ENCODE assay signal across 18 cellular contexts in the genomic region with DNA sequence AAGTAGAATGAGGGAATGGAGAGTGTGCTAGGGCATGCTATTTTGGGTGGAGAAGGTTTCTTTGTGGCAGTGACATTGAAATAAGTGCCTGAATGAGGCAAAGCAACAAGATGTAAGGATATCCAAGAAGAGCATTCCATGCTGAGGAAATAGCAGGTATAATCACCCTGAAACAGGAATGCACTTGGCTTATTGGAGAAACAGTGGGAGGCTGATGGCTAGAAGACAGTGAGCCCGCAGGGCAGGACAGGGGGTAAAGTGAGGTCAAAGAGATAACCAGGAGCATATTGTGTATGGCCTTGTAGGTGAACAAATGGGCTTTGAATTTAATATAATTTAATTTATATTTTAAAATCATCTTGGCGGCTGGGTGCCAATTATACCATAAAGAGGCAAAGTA.
DNase-seq lines count a peak whose midpoint lies in the region; ATAC-seq and TF ChIP-seq lines count a peak whose summit lies in the region.
"Had no signal": no experiment of that assay in that cellular context is flagged by ENCODE, and none has a peak within 500 bp of the region (broad histone marks: within the 10 kb centered on the region; RNA-seq: fewer than 3 reads in every experiment).

No MANE protein-coding gene starts in this region.

- H3K4me3 Mint-ChIP-seq in endodermal cell, result no peak overlapping the region
- H3K4me3 Mint-ChIP-seq: B cell; CD4-positive, alpha-beta T cell; HFFc6 had no signal

- H4K20me1 ChIP-seq in neural cell (ENCODE audit: insufficient read depth), result no peaks in the 10 kb centered on the region

- H3K4me3 ChIP-seq in endodermal cell (ENCODE audit: low read length) (no peak overlapping the region), neural cell (ENCODE audit: low read length) (no peak overlapping the region), foreskin fibroblast (ENCODE audit: low read depth in 1 of 2, low read length in 2 of 2) (no peak overlapping the region)
- H3K4me3 ChIP-seq: GM12878, HAP-1 had no signal

- peaks cover 16% of the 10 kb centered on the region for H3F3A ChIP-seq in neural cell (ENCODE audit: insufficient read depth, low read length, poor library complexity, severe bottlenecking)

- no peaks in the 10 kb centered on the region for H3K36me3 Mint-ChIP-seq in endodermal cell (ENCODE audit: low read depth)

- peaks cover 14% of the 10 kb centered on the region for H3K79me2 ChIP-seq in neural cell (replicated peaks; ENCODE audit: insufficient read depth, low read length)

- H3K9me3 ChIP-seq in endodermal cell (ENCODE audit: control insufficient read depth, low read length), result no peaks in the 10 kb centered on the region
- H3K9me3 ChIP-seq in neural cell (ENCODE audit: low read length), result no peaks in the 10 kb centered on the region
- H3K9me3 ChIP-seq: HAP-1 had no signal

- WGBS in endodermal cell (ENCODE audit: insufficient coverage in 1 of 2, insufficient read length in 1 of 2), 2 experiments, result 72 to 80% methylated on average over 2 of the region's 2 CpGs

- H2AFZ ChIP-seq in neural cell (ENCODE audit: low read depth, low read length), result no peak overlapping the region

- H3K9ac ChIP-seq in endodermal cell (ENCODE audit: extremely low read depth, low read length, poor library complexity, severe bottlenecking) (no peak overlapping the region), neural cell (ENCODE audit: low read length) (no peak overlapping the region)

- ATAC-seq in HG02852 (IDR thresholded peaks at IDR 0.05; ENCODE audit: unreplicated experiment) (no peak), GM21619 (IDR thresholded peaks at IDR 0.05; ENCODE audit: unreplicated experiment) (no peak)
- ATAC-seq: GM12878 had no signal

- H3K27me3 ChIP-seq in endodermal cell (ENCODE audit: control insufficient read depth, insufficient read depth, low read length, poor library complexity, severe bottlenecking) (no peaks in the 10 kb centered on the region), neural cell (ENCODE audit: insufficient read depth, low read depth, low read length) (no peaks in the 10 kb centered on the region)

- no peaks in the 10 kb centered on the region for H3K4me1 ChIP-seq in endodermal cell (ENCODE audit: control insufficient read depth, insufficient read depth, low read length)
- H3K4me1 ChIP-seq: HAP-1 had no signal

- H3K4me1 Mint-ChIP-seq in endodermal cell, result peaks cover 33% of the 10 kb centered on the region
- H3K4me1 Mint-ChIP-seq: B cell had no signal

- peak overlapping the region; percentile 35 for H3K4me2 ChIP-seq in neural cell (ENCODE audit: low read length)

- H3K9me2 ChIP-seq in neural cell (ENCODE audit: insufficient read depth, low read length), result no peaks in the 10 kb centered on the region

- H3K27ac ChIP-seq in endodermal cell (ENCODE audit: low read depth, low read length) (no peak overlapping the region), neural cell (ENCODE audit: low read length) (peak overlapping the region; percentile 52)

- H3K27me3 Mint-ChIP-seq in endodermal cell (ENCODE audit: insufficient read depth), result peaks cover 2% of the 10 kb centered on the region
- H3K27me3 Mint-ChIP-seq: B cell; CD4-positive, alpha-beta T cell had no signal

- TF ChIP-seq EP300 in neural cell (conservative IDR thresholded peaks at IDR 0.05; ENCODE audit: poor library complexity, severe bottlenecking), result peak; percentile 48

- DNase-seq in ELF-1 (ENCODE audit: low read depth, low spot score), result peak; percentile 19
- peak; percentile 56 for DNase-seq in NCI-H2227 (lab: John Stamatoyannopoulos, UW; ENCODE audit: unreplicated experiment)
- DNase-seq in endodermal cell, result peak; percentile 63
- no peak for DNase-seq in foreskin fibroblast
- DNase-seq in amniotic stem cell (lab: John Stamatoyannopoulos, UW), result no peak
- DNase-seq: C1 segment of cervical spinal cord; Calu3; CD4-positive, alpha-beta T cell; DMS 273 treated with DMSO at 0.1 percent for 48 hours; GOT3; HFFc6; IMR-90 had no signal

- H3K27ac Mint-ChIP-seq in endodermal cell, result no peak overlapping the region
- H3K27ac Mint-ChIP-seq: B cell; CD4-positive, alpha-beta T cell; HFFc6 had no signal

- peaks cover 2% of the 10 kb centered on the region for H3K9me3 Mint-ChIP-seq in endodermal cell
- H3K9me3 Mint-ChIP-seq: CD4-positive, alpha-beta T cell had no signal

- no peak for TF ChIP-seq RAD21 in neural cell (conservative IDR thresholded peaks at IDR 0.05)

- H3K36me3 ChIP-seq in endodermal cell (ENCODE audit: control insufficient read depth, insufficient read depth, low read length) (no peaks in the 10 kb centered on the region), neural cell (ENCODE audit: insufficient read depth, low read length) (no peaks in the 10 kb centered on the region)
- H3K36me3 ChIP-seq: HAP-1 had no signal

- TF ChIP-seq CTCF in endodermal cell (conservative IDR thresholded peaks at IDR 0.05) (no peak), neural cell (IDR thresholded peaks at IDR 0.05; ENCODE audit: poor library complexity, severe bottlenecking) (no peak), foreskin fibroblast (IDR thresholded peaks at IDR 0.05; ENCODE audit: low read depth, low read length) (no peak)

TF ChIP-seq in neural cell, 6 proteins besides CTCF, POLR2A, EP300 and RAD21:
- TF ChIP-seq MXI1 (conservative IDR thresholded peaks at IDR 0.05; ENCODE audit: poor library complexity, severe bottlenecking) (no peak), EZH2 (IDR thresholded peaks at IDR 0.05; ENCODE audit: borderline replicate concordance, insufficient read depth, low read length, poor library complexity, severe bottlenecking) (no peak), POLR2AphosphoS5 (IDR thresholded peaks at IDR 0.05) (peak; percentile 96), TAF1 (IDR thresholded peaks at IDR 0.05; ENCODE audit: low read depth) (no peak), SMC3 (conservative IDR thresholded peaks at IDR 0.05; ENCODE audit: poor library complexity) (no peak)
- TF ChIP-seq, protein P1, sequence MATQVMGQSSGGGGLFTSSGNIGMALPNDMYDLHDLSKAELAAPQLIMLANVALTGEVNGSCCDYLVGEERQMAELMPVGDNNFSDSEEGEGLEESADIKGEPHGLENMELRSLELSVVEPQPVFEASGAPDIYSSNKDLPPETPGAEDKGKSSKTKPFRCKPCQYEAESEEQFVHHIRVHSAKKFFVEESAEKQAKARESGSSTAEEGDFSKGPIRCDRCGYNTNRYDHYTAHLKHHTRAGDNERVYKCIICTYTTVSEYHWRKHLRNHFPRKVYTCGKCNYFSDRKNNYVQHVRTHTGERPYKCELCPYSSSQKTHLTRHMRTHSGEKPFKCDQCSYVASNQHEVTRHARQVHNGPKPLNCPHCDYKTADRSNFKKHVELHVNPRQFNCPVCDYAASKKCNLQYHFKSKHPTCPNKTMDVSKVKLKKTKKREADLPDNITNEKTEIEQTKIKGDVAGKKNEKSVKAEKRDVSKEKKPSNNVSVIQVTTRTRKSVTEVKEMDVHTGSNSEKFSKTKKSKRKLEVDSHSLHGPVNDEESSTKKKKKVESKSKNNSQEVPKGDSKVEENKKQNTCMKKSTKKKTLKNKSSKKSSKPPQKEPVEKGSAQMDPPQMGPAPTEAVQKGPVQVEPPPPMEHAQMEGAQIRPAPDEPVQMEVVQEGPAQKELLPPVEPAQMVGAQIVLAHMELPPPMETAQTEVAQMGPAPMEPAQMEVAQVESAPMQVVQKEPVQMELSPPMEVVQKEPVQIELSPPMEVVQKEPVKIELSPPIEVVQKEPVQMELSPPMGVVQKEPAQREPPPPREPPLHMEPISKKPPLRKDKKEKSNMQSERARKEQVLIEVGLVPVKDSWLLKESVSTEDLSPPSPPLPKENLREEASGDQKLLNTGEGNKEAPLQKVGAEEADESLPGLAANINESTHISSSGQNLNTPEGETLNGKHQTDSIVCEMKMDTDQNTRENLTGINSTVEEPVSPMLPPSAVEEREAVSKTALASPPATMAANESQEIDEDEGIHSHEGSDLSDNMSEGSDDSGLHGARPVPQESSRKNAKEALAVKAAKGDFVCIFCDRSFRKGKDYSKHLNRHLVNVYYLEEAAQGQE (IDR thresholded peaks at IDR 0.05; ENCODE audit: borderline replicate concordance), result peak; percentile 98

Comparison
In these comparisons a context has a peak if more than half of its experiments do, and no peak if none do; other contexts are left out.
1. DNase-seq: peak in ELF-1 (single experiment), NCI-H2227 (single experiment) and endodermal cell (single experiment); none in foreskin fibroblast (0 of 2) and amniotic stem cell (single experiment).